In genomic region chr1:2391385-2392070, GRCh38 we compare ENCODE assay signal across 8 cellular contexts. TPM values are rescaled to one million over a fixed set of nuclear protein-coding genes. Genes with fewer than 3 reads are reported as not detected.
A peak's percentile ranks its signal among the peaks of the same experiment; 100 is the strongest.
DNase-seq lines count a peak whose midpoint lies in the region; ATAC-seq and TF ChIP-seq lines count a peak whose summit lies in the region.

MORN1 (minus strand) TSS chr1:2391554; CDS start chr1:2391533, 21 bp downstream.
RER1 (plus strand) TSS chr1:2391841; CDS start chr1:2395791, 3,950 bp downstream.

- DNase-seq in DMS53 treated with DMSO at 0.1 percent for 48 hours (lab: John Stamatoyannopoulos, UW; ENCODE audit: unreplicated experiment) (peak; percentile 97), KBM-7 (peak; percentile 99), PC-9 (peak; percentile 95 to 98), erythroblast (lab: John Stamatoyannopoulos, UW) (peak; percentile 99 to 100), mucosa of gallbladder (ENCODE audit: low spot score) (peak; percentile 100)
- DNase-seq in activated T-cell treated with anti-CD3 and anti-CD28 coated beads, Interleukin-2, amount 50 U/mL, for 4 hours = peak; percentile 98
- DNase-seq in stimulated activated CD8-positive, alpha-beta memory T cell treated with anti-CD3 and anti-CD28 coated beads, Interleukin-4, amount 100 ng/mL, for 24 hours (ENCODE audit: low read depth) = peak; percentile 99

- no peak within 1 kb of the TSS for H3K27ac ChIP-seq in PC-9

- H3K27me3 ChIP-seq in PC-9 (ENCODE audit: insufficient read depth, low read depth) = no peaks in the 10 kb centered on the region

- CTCF ChIA-PET in PC-9 (lab: Charles Lee) = interaction anchor here (0.6 to 1.0 kb wide), 5 partner anchors 186 to 217 kb away, joined by 3 to 7 read pairs (median 4); partner anchors contain the start of gene FAAP20

- peak; percentile 85 for TF ChIP-seq POLR2A in erythroblast (IDR thresholded peaks at IDR 0.05; ENCODE audit: low read length)

- intact Hi-C loops in PC-9 (cut with micrococcal nuclease; ENCODE audit: unreplicated experiment) = loop anchor here (1.0 to 5.0 kb wide), 4 partner anchors 21 to 195 kb away; partner anchors contain the start of genes PEX10 and PRXL2B

- H3K4me2 ChIP-seq in PC-9 = peak within 1 kb of the TSS; percentile 89

- BruUV-seq in PC-9 (replicated peaks; lab: Mats Ljungman, UMichigan) = no TSS peak

- POLR2A ChIA-PET in PC-9 (lab: Charles Lee; ENCODE audit: unreplicated experiment) = interaction anchor here (0.6 to 0.8 kb wide), 4 partner anchors 134 to 614 kb away, joined by 3 to 9 read pairs (median 4); no protein-coding TSS in a partner anchor

- no peaks in the 10 kb centered on the region for H3K9me3 ChIP-seq in PC-9 (ENCODE audit: insufficient read depth, low read depth)

- H3K9me2 ChIP-seq in PC-9 (ENCODE audit: insufficient read depth) = no peaks in the 10 kb centered on the region

- H3K4me1 ChIP-seq in PC-9 (replicated peaks; ENCODE audit: insufficient read depth) = peaks cover 19% of the 10 kb centered on the region

- peaks cover 7% of the 10 kb centered on the region; the same call in 1 of the 2 replicates for H3K36me3 ChIP-seq in PC-9 (ENCODE audit: low read depth)

- H3K27me3 Mint-ChIP-seq in activated T-cell treated with anti-CD3 and anti-CD28 coated beads, Interleukin-2, amount 50 U/mL, for 4 hours (ENCODE audit: low read depth) = no peaks in the 10 kb centered on the region

- H3K4me3 ChIP-seq in PC-9 = peak within 1 kb of the TSS; percentile 80

- H3F3A ChIP-seq in PC-9 (ENCODE audit: insufficient read depth, low read depth) = peaks cover 6% of the 10 kb centered on the region; the same call in 1 of the 2 replicates

- peak within 1 kb of the TSS; percentile 90 for H2AFZ ChIP-seq in PC-9

- H3K36me3 Mint-ChIP-seq in activated T-cell treated with anti-CD3 and anti-CD28 coated beads, Interleukin-2, amount 50 U/mL, for 4 hours (ENCODE audit: insufficient read depth) = peaks cover 13% of the 10 kb centered on the region

- in situ Hi-C loops in KBM-7 (cut with MboI; ENCODE audit: low pct_unique_long_range_greater_than_20kb, low sequenced_read_pairs) = no loop called here

- peak; percentile 89 for ATAC-seq in GM21723 (IDR thresholded peaks at IDR 0.05; ENCODE audit: unreplicated experiment)
- peak; percentile 97 to 98 for ATAC-seq in activated T-cell treated with anti-CD3 and anti-CD28 coated beads, Interleukin-2, amount 50 U/mL, for 4 hours

- no peak for TF ChIP-seq CTCF in PC-9 (conservative IDR thresholded peaks at IDR 0.05)

- peak within 1 kb of the TSS; percentile 90 for H3K4me3 Mint-ChIP-seq in activated T-cell treated with anti-CD3 and anti-CD28 coated beads, Interleukin-2, amount 50 U/mL, for 4 hours

- peaks cover 29% of the 10 kb centered on the region for H4K20me1 ChIP-seq in PC-9 (ENCODE audit: insufficient read depth)

- peaks cover 30% of the 10 kb centered on the region for H3K4me1 Mint-ChIP-seq in activated T-cell treated with anti-CD3 and anti-CD28 coated beads, Interleukin-2, amount 50 U/mL, for 4 hours (ENCODE audit: low read depth)

- no peaks in the 10 kb centered on the region for H3K9me3 Mint-ChIP-seq in activated T-cell treated with anti-CD3 and anti-CD28 coated beads, Interleukin-2, amount 50 U/mL, for 4 hours

- H3K79me2 ChIP-seq in PC-9 (ENCODE audit: low read depth) = peaks cover 56% of the 10 kb centered on the region

RNA-seq across cellular contexts. Expression of gene MORN1, which starts in this region (rescaled TPM):
- total RNA-seq in PC-9 (2021) (47.8 and 51.0 TPM in 2 replicates), mucosa of gallbladder (24.4 TPM)
- 1 to 10 TPM; 6.4 to 7.0 (median 6.7) TPM for total RNA-seq in activated T-cell treated with anti-CD3 and anti-CD28 coated beads, Interleukin-2, amount 50 U/mL, for 4 hours

RNA-seq across cellular contexts. Expression of gene RER1, which starts in this region (rescaled TPM):
- total RNA-seq in PC-9 (2021) (109 and 131 TPM in 2 replicates), mucosa of gallbladder (172 TPM)
- 100 to 1,000 TPM; 153 to 170 (median 170) TPM for total RNA-seq in activated T-cell treated with anti-CD3 and anti-CD28 coated beads, Interleukin-2, amount 50 U/mL, for 4 hours
